ENCODE assay signal across 9 cellular contexts in genomic region chr15:24848050-24848449, GRCh38.
DNase-seq lines count a peak whose midpoint lies in the region; ATAC-seq and TF ChIP-seq lines count a peak whose summit lies in the region.
"Had no signal": no experiment of that assay in that cellular context is flagged by ENCODE, and none has a peak within 500 bp of the region (broad histone marks: within the 10 kb centered on the region; RNA-seq: fewer than 3 reads in every experiment).

No MANE protein-coding gene starts in this region.

- CTCF ChIA-PET in OCI-LY7 (lab: Charles Lee; ENCODE audit: unreplicated experiment), result no interaction called here

- no peak for TF ChIP-seq CTCF in C4-2B (conservative IDR thresholded peaks at IDR 0.05)
- no peak for TF ChIP-seq CTCF in fibroblast of lung (conservative IDR thresholded peaks at IDR 0.05 in 1 of 2, IDR thresholded peaks at IDR 0.05 in 1 of 2; ENCODE audit: low read depth in 1 of 2, low read length in 2 of 2)
- no peak for TF ChIP-seq CTCF in nephron progenitor cell (IDR thresholded peaks at IDR 0.05)
- TF ChIP-seq CTCF in OCI-LY7 (conservative IDR thresholded peaks at IDR 0.05; ENCODE audit: low read length), result no peak
- TF ChIP-seq CTCF in spleen (IDR thresholded peaks at IDR 0.05 in 8 of 11, conservative IDR thresholded peaks at IDR 0.05 in 3 of 11), result no peak

- no peak overlapping the region for H3K4me2 ChIP-seq in fibroblast of lung (ENCODE audit: extremely low read depth, insufficient read depth, low read length)
- no peak overlapping the region for H3K4me2 ChIP-seq in OCI-LY7 (ENCODE audit: low read length)

- H4K20me1 ChIP-seq in fibroblast of lung (ENCODE audit: control insufficient read depth, extremely low read depth, insufficient read depth, low read length) (no peaks in the 10 kb centered on the region), OCI-LY7 (ENCODE audit: insufficient read depth, low read length) (no peaks in the 10 kb centered on the region)

- H3K4me3 ChIP-seq in fibroblast of lung (replicated peaks in 1 of 4; ENCODE audit: control extremely low read depth in 1 of 4, insufficient read depth in 1 of 4, low read depth in 3 of 4, low read length in 4 of 4) (peak overlapping the region in 2 of 4 experiments; percentile 51 to 80), OCI-LY7 (ENCODE audit: low read depth, low read length, poor library complexity, severe bottlenecking) (no peak overlapping the region), spleen (peak overlapping the region in 4 of 8 donors; percentile 1 to 51 (median 16))

- H3K36me3 ChIP-seq in fibroblast of lung (ENCODE audit: control insufficient read depth, insufficient read depth, low read length) (no peaks in the 10 kb centered on the region), OCI-LY7 (ENCODE audit: insufficient read depth, low read length) (no peaks in the 10 kb centered on the region), spleen (no peaks in the 10 kb centered on the region)

- H3K4me1 ChIP-seq in fibroblast of lung (ENCODE audit: control insufficient read depth, extremely low read depth, insufficient read depth, low read length) (no peaks in the 10 kb centered on the region), OCI-LY7 (ENCODE audit: insufficient read depth, low read length, poor library complexity, severe bottlenecking) (no peaks in the 10 kb centered on the region), spleen (no peaks in the 10 kb centered on the region)

- ATAC-seq in HG03135 (IDR thresholded peaks at IDR 0.05; ENCODE audit: unreplicated experiment), result no peak

- H3K27ac Mint-ChIP-seq in nephron progenitor cell, result peak overlapping the region; percentile 78

- H3K9me3 ChIP-seq in fibroblast of lung (ENCODE audit: control insufficient read depth, insufficient read depth, low read depth, low read length) (no peaks in the 10 kb centered on the region), OCI-LY7 (ENCODE audit: low read length) (no peaks in the 10 kb centered on the region), spleen (peaks cover 0 to 83% (median 22%) of the 10 kb centered on the region in 8 donors)

- WGBS in spleen, 5 donors, result 37 to 45% (median 39%) methylated on average over 23 to 39 of the region's 39 CpGs

- no peaks in the 10 kb centered on the region for H3K9me2 ChIP-seq in OCI-LY7 (ENCODE audit: insufficient read depth, low read length)

- no peak overlapping the region for H3K9ac ChIP-seq in fibroblast of lung (ENCODE audit: insufficient read depth, low read length)

- no peaks in the 10 kb centered on the region for H3K79me2 ChIP-seq in fibroblast of lung (ENCODE audit: control insufficient read depth, insufficient read depth, low read length)
- H3K79me2 ChIP-seq in OCI-LY7 (ENCODE audit: insufficient read depth, low read depth, low read length), result no peaks in the 10 kb centered on the region

- H3K4me3 Mint-ChIP-seq in nephron progenitor cell, result peak overlapping the region; percentile 81

- DNase-seq in SK-MEL-5 (ENCODE audit: low read depth, low spot score), result peak; percentile 60
- DNase-seq in fibroblast of lung (ENCODE audit: low read depth in 2 of 2), result peak; percentile 45 to 78
- peak; percentile 51 for DNase-seq in nephron progenitor cell
- DNase-seq in OCI-LY7 (ENCODE audit: low spot score), result no peak
- DNase-seq in spleen, result no peak
- DNase-seq in AML-193 (lab: John Stamatoyannopoulos, UW), result no peak
- DNase-seq: NCI-H1092 had no signal

- peak overlapping the region; percentile 51 for H3K27ac ChIP-seq in C4-2B
- no peak overlapping the region for H3K27ac ChIP-seq in fibroblast of lung (ENCODE audit: insufficient read depth, low read length)
- no peak overlapping the region for H3K27ac ChIP-seq in OCI-LY7 (ENCODE audit: low read depth, low read length, poor library complexity, severe bottlenecking)
- H3K27ac ChIP-seq in spleen, result no peak overlapping the region

- H3K36me3 Mint-ChIP-seq in nephron progenitor cell (ENCODE audit: low read depth), result no peaks in the 10 kb centered on the region

- no peak for TF ChIP-seq POLR2A in spleen (IDR thresholded peaks at IDR 0.05)

- no peaks in the 10 kb centered on the region for H3K4me1 Mint-ChIP-seq in nephron progenitor cell

- POLR2A ChIA-PET in OCI-LY7 (lab: Charles Lee), result no interaction called here

- in situ Hi-C loops in SK-MEL-5 (cut with HindIII; ENCODE audit: low pct_unique_long_range_greater_than_20kb, low sequenced_read_pairs), result no loop called here

- intact Hi-C loops in OCI-LY7 (cut with micrococcal nuclease; ENCODE audit: unreplicated experiment), result loop anchor here (10.0 kb wide), 1 partner anchor 1203 kb away; the partner anchor contains the start of gene MAGEL2
- intact Hi-C loops in spleen (cut with DNase I; ENCODE audit: low total_unique reads), result no loop called here

- BruUV-seq in OCI-LY7 (replicated peaks; lab: Mats Ljungman, UMichigan), result no TSS peak

- no peaks in the 10 kb centered on the region for H3K27me3 Mint-ChIP-seq in nephron progenitor cell (ENCODE audit: low read depth, poor library complexity)

- H3K9me3 Mint-ChIP-seq in nephron progenitor cell, result peaks cover 38% of the 10 kb centered on the region

- H2AFZ ChIP-seq in fibroblast of lung (ENCODE audit: low read length), result no peak overlapping the region
- no peak overlapping the region for H2AFZ ChIP-seq in OCI-LY7 (ENCODE audit: low read length)

- H3K27me3 ChIP-seq in fibroblast of lung (ENCODE audit: control insufficient read depth, insufficient read depth, low read length), result no peaks in the 10 kb centered on the region
- peaks cover 0 to 9% (median 0%) of the 10 kb centered on the region in 7 donors for H3K27me3 ChIP-seq in spleen (replicated peaks in 1 of 7)

Comparison
In these comparisons a context has a peak if more than half of its experiments do, and no peak if none do; other contexts are left out.
1. DNase-seq: peak in SK-MEL-5 (single experiment), fibroblast of lung (2 of 2) and nephron progenitor cell (single experiment); none in OCI-LY7 (single experiment), spleen (single experiment) and AML-193 (0 of 2).